15 cellular contexts compared by ENCODE assay signal in genomic region chr20:21632031-21632430, GRCh38.
A peak's percentile ranks its signal among the peaks of the same experiment; 100 is the strongest.
DNase-seq lines count a peak whose midpoint lies in the region; ATAC-seq and TF ChIP-seq lines count a peak whose summit lies in the region.
"Had no signal": no experiment of that assay in that cellular context is flagged by ENCODE, and none has a peak within 500 bp of the region (broad histone marks: within the 10 kb centered on the region; RNA-seq: fewer than 3 reads in every experiment).

No MANE protein-coding gene starts in this region.

- H3K9ac ChIP-seq in BLaER1 (peak overlapping the region; percentile 59; the same call in 1 of the 2 replicates), Karpas-422 (ENCODE audit: low read length) (peak overlapping the region; percentile 68), parathyroid adenoma (no peak overlapping the region)

- H2AFZ ChIP-seq in Karpas-422 (ENCODE audit: low read length) (no peak overlapping the region), parathyroid adenoma (peak overlapping the region; percentile 78)

- H3K4me1 ChIP-seq in BLaER1 (peaks cover 74% of the 10 kb centered on the region), Karpas-422 (ENCODE audit: low read length) (peaks cover 81% of the 10 kb centered on the region), parathyroid adenoma (peaks cover 13% of the 10 kb centered on the region), psoas muscle (no peaks in the 10 kb centered on the region)

- intact Hi-C loops in psoas muscle (cut with DNase I): no loop called here

- no peaks in the 10 kb centered on the region for H4K20me1 ChIP-seq in BLaER1
- no peaks in the 10 kb centered on the region for H4K20me1 ChIP-seq in Karpas-422 (ENCODE audit: insufficient read depth, low read depth, low read length)

- H3K36me3 ChIP-seq in BLaER1 (no peaks in the 10 kb centered on the region), Karpas-422 (ENCODE audit: insufficient read depth, low read length) (no peaks in the 10 kb centered on the region), parathyroid adenoma (ENCODE audit: control insufficient read depth, insufficient read depth, low read length) (no peaks in the 10 kb centered on the region), psoas muscle (ENCODE audit: insufficient read depth in 1 of 2, low read depth in 1 of 2) (no peaks in the 10 kb centered on the region)

- H3K27ac ChIP-seq in BLaER1: peak overlapping the region; percentile 90
- H3K27ac ChIP-seq in Karpas-422 (ENCODE audit: low read length): peak overlapping the region; percentile 99
- H3K27ac ChIP-seq in VCaP: peak overlapping the region; percentile 48
- H3K27ac ChIP-seq in parathyroid adenoma: peak overlapping the region; percentile 59
- no peak overlapping the region for H3K27ac ChIP-seq in psoas muscle

- H3K4me2 ChIP-seq in BLaER1: peak overlapping the region; percentile 89
- peak overlapping the region; percentile 74 for H3K4me2 ChIP-seq in Karpas-422 (ENCODE audit: low read depth, low read length, poor library complexity, severe bottlenecking)
- no peak overlapping the region for H3K4me2 ChIP-seq in parathyroid adenoma (ENCODE audit: low read length)

- ATAC-seq in psoas muscle (no peak), HG02759 (IDR thresholded peaks at IDR 0.05; ENCODE audit: unreplicated experiment) (no peak)
- ATAC-seq: K562 had no signal

- 0 out of 2 replicates have a peak, but pooled peaks cover 5% of the 10 kb centered on the region for H3K9me3 ChIP-seq in BLaER1
- H3K9me3 ChIP-seq in Karpas-422 (ENCODE audit: low read length): no peaks in the 10 kb centered on the region
- H3K9me3 ChIP-seq in parathyroid adenoma (ENCODE audit: control insufficient read depth, low read length): no peaks in the 10 kb centered on the region
- H3K9me3 ChIP-seq in psoas muscle: no peaks in the 10 kb centered on the region

- no peaks in the 10 kb centered on the region for H3K9me2 ChIP-seq in Karpas-422 (replicated peaks; ENCODE audit: insufficient read depth, low read length)

- H3K27me3 ChIP-seq in BLaER1 (no peaks in the 10 kb centered on the region), Karpas-422 (ENCODE audit: low read length) (no peaks in the 10 kb centered on the region), parathyroid adenoma (ENCODE audit: control insufficient read depth, insufficient read depth, low read length) (no peaks in the 10 kb centered on the region), psoas muscle (ENCODE audit: insufficient read depth in 3 of 3, low read length in 2 of 3) (no peaks in the 10 kb centered on the region)

- WGBS in psoas muscle, 3 donors: 35 to 50% (median 40%) methylated on average over 3 of the region's 3 CpGs

- DNase-seq in Karpas-422 (peak; percentile 93), psoas muscle (no peak), NCI-H510A (lab: John Stamatoyannopoulos, UW) (no peak)
- DNase-seq: AML-193; C1 segment of cervical spinal cord; Calu3; CD4-positive, alpha-beta T cell; DMS 273 treated with DMSO at 0.1 percent for 48 hours; HCEC 1CT; HFFc6 had no signal

- H3K4me3 ChIP-seq in BLaER1: peak overlapping the region; percentile 26; the same call in 1 of the 2 replicates
- H3K4me3 ChIP-seq in Karpas-422 (ENCODE audit: low read length): peak overlapping the region; percentile 25
- no peak overlapping the region for H3K4me3 ChIP-seq in parathyroid adenoma (ENCODE audit: low read depth, low read length)
- H3K4me3 ChIP-seq in psoas muscle: no peak overlapping the region
- H3K4me3 ChIP-seq: K562 had no signal

- H3K79me2 ChIP-seq in Karpas-422 (ENCODE audit: low read length): no peaks in the 10 kb centered on the region
- peaks cover 11% of the 10 kb centered on the region for H3K79me2 ChIP-seq in parathyroid adenoma

- TF ChIP-seq CTCF in VCaP (conservative IDR thresholded peaks at IDR 0.05) (no peak), parathyroid adenoma (IDR thresholded peaks at IDR 0.05) (peak; percentile 24), psoas muscle (IDR thresholded peaks at IDR 0.05) (no peak)

Comparison
In these comparisons a context has a peak if more than half of its experiments do, and no peak if none do; other contexts are left out.
1. H3K4me3 ChIP-seq: peak in BLaER1 (single experiment) and Karpas-422 (single experiment); none in parathyroid adenoma (single experiment) and psoas muscle (single experiment).